In the genomic region with DNA sequence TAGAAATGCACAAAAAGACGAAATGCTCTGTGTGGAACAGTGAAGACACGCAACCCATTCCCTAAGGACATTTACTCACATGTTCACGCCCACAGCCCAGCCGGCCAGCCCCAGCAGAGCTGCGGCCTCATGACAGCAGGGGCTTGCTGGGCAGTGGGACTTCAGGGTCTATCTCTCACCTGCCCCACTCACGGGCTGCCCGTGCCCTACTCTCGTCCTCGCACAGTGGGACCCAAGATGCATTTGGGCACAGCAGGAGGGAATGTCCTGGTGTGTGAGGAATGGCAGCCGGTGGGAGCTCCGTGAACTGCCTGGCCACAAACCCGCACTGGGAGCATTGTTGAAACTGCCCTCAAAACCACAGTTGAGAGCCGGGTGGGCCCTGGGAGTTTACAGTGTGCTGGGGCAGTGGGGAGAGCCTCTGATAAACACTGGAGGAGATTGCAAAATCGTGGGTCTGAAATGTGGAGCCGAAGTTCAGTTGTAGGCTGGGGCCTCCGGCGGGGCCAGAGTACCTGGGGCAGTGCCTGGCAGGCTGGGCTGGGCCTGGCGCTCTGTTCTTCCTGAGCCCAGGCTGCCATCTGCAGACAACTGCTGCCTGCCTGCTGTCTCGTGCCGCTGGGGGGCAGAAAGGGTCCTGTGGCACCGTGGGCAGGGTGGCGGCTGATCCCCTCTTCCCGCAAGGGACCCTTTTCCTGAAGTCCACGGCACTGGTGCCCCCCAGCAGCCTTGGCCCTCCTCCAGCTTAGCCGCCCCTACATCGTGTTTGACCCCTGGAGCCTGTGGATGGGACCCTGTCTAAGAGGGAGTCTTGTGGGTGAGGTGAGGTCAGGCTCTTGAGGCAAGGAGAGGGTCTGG, we compare ENCODE assay signal across 9 cellular contexts. TPM values are rescaled to one million over a fixed set of nuclear protein-coding genes. Genes with fewer than 3 reads are reported as not detected.
DNase-seq lines count a peak whose midpoint lies in the region; ATAC-seq, FAIRE-seq and TF ChIP-seq lines count a peak whose summit lies in the region.
"Had no signal": no experiment of that assay in that cellular context is flagged by ENCODE, and none has a peak within 500 bp of the region (broad histone marks: within the 10 kb centered on the region; RNA-seq: fewer than 3 reads in every experiment).

No MANE protein-coding gene starts in this region.

- H3K27me3 ChIP-seq in SJCRH30 (no peaks in the 10 kb centered on the region), prostate gland (replicated peaks; ENCODE audit: insufficient read depth) (peaks cover 5% of the 10 kb centered on the region)

- H3K4me3 ChIP-seq in SJCRH30 (peak overlapping the region; percentile 13), fibroblast of mammary gland (ENCODE audit: control insufficient read depth, low read depth, low read length) (no peak overlapping the region), prostate gland (no peak overlapping the region)

- peak; percentile 27; the same call in 1 of the 2 replicates for TF ChIP-seq POLR2A in H54 (IDR thresholded peaks at IDR 0.05; ENCODE audit: low read depth, low read length)
- TF ChIP-seq POLR2A in prostate gland (IDR thresholded peaks at IDR 0.05): no peak

- FAIRE-seq in H54 (lab: Jason Lieb, UNC): no peak

- intact Hi-C loops in prostate gland (cut with DNase I): loop anchor here (5.0 kb wide), 1 partner anchor 54 kb away; no protein-coding TSS in a partner anchor

- WGBS in prostate gland: 77% methylated on average over 25 of the region's 26 CpGs

- H3K36me3 ChIP-seq in SJCRH30 (no peaks in the 10 kb centered on the region), prostate gland (no peaks in the 10 kb centered on the region)

- peak overlapping the region; percentile 87 for H3K27ac ChIP-seq in SJCRH30
- H3K27ac ChIP-seq in prostate gland: peak overlapping the region; percentile 19 to 29

- no peak for TF ChIP-seq CTCF in fibroblast of mammary gland (conservative IDR thresholded peaks at IDR 0.05; ENCODE audit: control insufficient read depth, insufficient read depth, low read depth, low read length)
- no peak for TF ChIP-seq CTCF in prostate gland (IDR thresholded peaks at IDR 0.05)

- H3K9me3 ChIP-seq in SJCRH30 (replicated peaks) (no peaks in the 10 kb centered on the region), prostate gland (no peaks in the 10 kb centered on the region)

- ATAC-seq in HG03139 (IDR thresholded peaks at IDR 0.05; ENCODE audit: unreplicated experiment): no peak

- DNase-seq in H54 (ENCODE audit: insufficient read length, low spot score) (no peak), SJCRH30 (peak; percentile 77 to 80), fibroblast of mammary gland (ENCODE audit: low read depth) (peak; percentile 93), prostate gland (ENCODE audit: low spot score) (no peak), cerebellar cortex (ENCODE audit: low spot score) (no peak), NCI-H2107 (lab: John Stamatoyannopoulos, UW) (no peak)
- DNase-seq in stimulated activated CD8-positive, alpha-beta memory T cell treated with anti-CD3 and anti-CD28 coated beads, Interleukin-4, amount 100 ng/mL, for 48 hours: no peak
- DNase-seq: naive B cell had no signal

- H3K4me1 ChIP-seq in SJCRH30 (peaks cover 51% of the 10 kb centered on the region), prostate gland (replicated peaks) (no peaks in the 10 kb centered on the region)

RNA-seq across cellular contexts. Expression of a gene that starts 20.7 kb away (rescaled TPM):
- total RNA-seq in SJCRH30 (2014; rRNA removed; shearing (Covaris generic)): 15.2 and 16.5 TPM in 2 replicates
- 10 to 100 TPM; 20.2 to 52.4 TPM for total RNA-seq in prostate gland

Comparison
In these comparisons a context has a peak if more than half of its experiments do, and no peak if none do; other contexts are left out.
1. DNase-seq: peak in SJCRH30 (2 of 2) and fibroblast of mammary gland (single experiment); none in H54 (single experiment), prostate gland (single experiment), stimulated activated CD8-positive, alpha-beta memory T cell treated with anti-CD3 and anti-CD28 coated beads, Interleukin-4, amount 100 ng/mL, for 48 hours (single experiment), cerebellar cortex (single experiment) and NCI-H2107 (single experiment).